In genomic region chr2:42976400-42976799, GRCh38 we compare ENCODE assay signal across 18 cellular contexts.
DNase-seq lines count a peak whose midpoint lies in the region; ATAC-seq and TF ChIP-seq lines count a peak whose summit lies in the region.
"Had no signal": no experiment of that assay in that cellular context is flagged by ENCODE, and none has a peak within 500 bp of the region (broad histone marks: within the 10 kb centered on the region; RNA-seq: fewer than 3 reads in every experiment).

No MANE protein-coding gene starts in this region.

- intact Hi-C loops in CD14-positive monocyte (cut with micrococcal nuclease), result loop anchor here (5.0 to 10.0 kb wide), 3 partner anchors 148 to 508 kb away; no protein-coding TSS in a partner anchor
- intact Hi-C loops in naive thymus-derived CD4-positive, alpha-beta T cell (cut with micrococcal nuclease), result loop anchor here in 1 of 2 donors (1.0 kb wide), 1 partner anchor 253 kb away; no protein-coding TSS in a partner anchor
- intact Hi-C loops in spleen (cut with DNase I; ENCODE audit: low total_unique reads), result loop anchor here (10.0 kb wide), 1 partner anchor 248 kb away; the partner anchor contains the start of gene ZFP36L2

- CTCF ChIA-PET in naive thymus-derived CD4-positive, alpha-beta T cell (lab: Charles Lee), result interaction anchor here (0.7 to 4.3 kb wide), 6 partner anchors 11 to 252 kb away, joined by 3 to 48 read pairs (median 4); partner anchors contain the start of gene ZFP36L2

- TF ChIP-seq POLR2A in spleen (IDR thresholded peaks at IDR 0.05), result no peak

- H3K27me3 Mint-ChIP-seq in CD14-positive monocyte (ENCODE audit: low read depth in 3 of 3), result peaks cover 0 to 3% (median 0%) of the 10 kb centered on the region in 3 donors
- H3K27me3 Mint-ChIP-seq in naive thymus-derived CD4-positive, alpha-beta T cell, result peaks cover 0 to 10% (median 0%) of the 10 kb centered on the region in 5 donors

- H3K4me3 ChIP-seq in RWPE2 (ENCODE audit: severe bottlenecking) (no peak overlapping the region), spleen (no peak overlapping the region)
- H3K4me3 ChIP-seq in naive thymus-derived CD4-positive, alpha-beta T cell (ENCODE audit: low read length), result no peak overlapping the region
- H3K4me3 ChIP-seq: Peyer's patch had no signal

- no peaks in the 10 kb centered on the region for H3K27me3 ChIP-seq in RWPE2 (ENCODE audit: insufficient read depth, poor library complexity, severe bottlenecking)
- H3K27me3 ChIP-seq in naive thymus-derived CD4-positive, alpha-beta T cell (ENCODE audit: control insufficient read depth in 2 of 2, insufficient read depth in 2 of 2, low read length in 2 of 2), result no peaks in the 10 kb centered on the region
- H3K27me3 ChIP-seq in spleen (replicated peaks in 1 of 7), result peaks cover 0 to 6% (median 0%) of the 10 kb centered on the region in 7 donors
- H3K27me3 ChIP-seq: Peyer's patch had no signal

- H3K27ac Mint-ChIP-seq in CD14-positive monocyte, result peak overlapping the region in 6 of 7 donors; percentile 53 to 90 (median 80)
- peak overlapping the region in 1 of 9 donors; percentile 9 for H3K27ac Mint-ChIP-seq in naive thymus-derived CD4-positive, alpha-beta T cell
- H3K27ac Mint-ChIP-seq: activated CD4-positive, alpha-beta memory T cell treated with anti-CD3 and anti-CD28 coated beads, Interleukin-2, amount 10 ng/mL, durations not matched to agents 7 days and 5 days; activated naive CD4-positive, alpha-beta T cell treated with anti-CD3 and anti-CD28 coated beads, Interleukin-2, amount 10 ng/mL, durations not matched to agents 7 days and 5 days; endodermal cell had no signal

- POLR2A ChIA-PET in naive thymus-derived CD4-positive, alpha-beta T cell (lab: Charles Lee), result interaction anchor here (0.5 to 2.6 kb wide), 7 partner anchors 14 to 253 kb away, joined by 3 to 12 read pairs (median 4); no protein-coding TSS in a partner anchor

- H3K36me3 ChIP-seq in RWPE2 (ENCODE audit: low read depth) (no peaks in the 10 kb centered on the region), spleen (no peaks in the 10 kb centered on the region)
- no peaks in the 10 kb centered on the region for H3K36me3 ChIP-seq in naive thymus-derived CD4-positive, alpha-beta T cell (ENCODE audit: control insufficient read depth in 2 of 3, insufficient read depth in 3 of 3, low read length in 3 of 3)
- H3K36me3 ChIP-seq: Peyer's patch had no signal

- H3K9me3 ChIP-seq in RWPE2 (ENCODE audit: severe bottlenecking), result no peaks in the 10 kb centered on the region
- H3K9me3 ChIP-seq in naive thymus-derived CD4-positive, alpha-beta T cell (ENCODE audit: control insufficient read depth in 2 of 3, low read length in 3 of 3), result no peaks in the 10 kb centered on the region
- H3K9me3 ChIP-seq in spleen, result no peaks in the 10 kb centered on the region
- H3K9me3 ChIP-seq: Peyer's patch had no signal

- no peak overlapping the region for H3K4me3 Mint-ChIP-seq in CD14-positive monocyte
- no peak overlapping the region for H3K4me3 Mint-ChIP-seq in naive thymus-derived CD4-positive, alpha-beta T cell
- H3K4me3 Mint-ChIP-seq: activated CD4-positive, alpha-beta memory T cell treated with anti-CD3 and anti-CD28 coated beads, Interleukin-2, amount 10 ng/mL, durations not matched to agents 7 days and 5 days; activated naive CD4-positive, alpha-beta T cell treated with anti-CD3 and anti-CD28 coated beads, Interleukin-2, amount 10 ng/mL, durations not matched to agents 7 days and 5 days; endodermal cell; neural crest cell had no signal

- peaks cover 4% of the 10 kb centered on the region for H3K4me1 ChIP-seq in RWPE2 (ENCODE audit: insufficient read depth, poor library complexity, severe bottlenecking)
- H3K4me1 ChIP-seq in naive thymus-derived CD4-positive, alpha-beta T cell (ENCODE audit: control insufficient read depth in 2 of 2, insufficient read depth in 2 of 2, low read length in 2 of 2), result peaks cover 0 to 6% of the 10 kb centered on the region in 2 donors
- H3K4me1 ChIP-seq in spleen, result peaks cover 4 to 58% (median 30%) of the 10 kb centered on the region in 6 donors

- peaks cover 57% of the 10 kb centered on the region for H3K4me1 Mint-ChIP-seq in CD14-positive monocyte
- H3K4me1 Mint-ChIP-seq in naive thymus-derived CD4-positive, alpha-beta T cell, result peaks cover 12 to 19% (median 16%) of the 10 kb centered on the region in 7 donors

- DNase-seq in CD14-positive monocyte (ENCODE audit: low spot score) (peak; percentile 45), RWPE2 (ENCODE audit: low spot score) (no peak), spleen (peak; percentile 68), activated gamma-delta T cell (lab: John Stamatoyannopoulos, UW) (no peak), NCI-H748 (lab: John Stamatoyannopoulos, UW; ENCODE audit: unreplicated experiment) (no peak)
- no peak for DNase-seq in naive thymus-derived CD4-positive, alpha-beta T cell
- no peak for DNase-seq in effector CD8-positive, alpha-beta T cell (lab: John Stamatoyannopoulos, UW)
- DNase-seq: activated CD4-positive, alpha-beta memory T cell treated with anti-CD3 and anti-CD28 coated beads, Interleukin-2, amount 10 ng/mL, durations not matched to agents 7 days and 5 days; activated naive CD4-positive, alpha-beta T cell treated with anti-CD3 and anti-CD28 coated beads, Interleukin-2, amount 10 ng/mL, durations not matched to agents 7 days and 5 days; activated T-cell treated with anti-CD3 and anti-CD28 coated beads for 4 hours; EL; endodermal cell; H7; NCI-H2029; NCI-H446 treated with DMSO at 0.1 percent for 48 hours; stimulated activated CD8-positive, alpha-beta memory T cell treated with anti-CD3 and anti-CD28 coated beads, Interleukin-4, amount 100 ng/mL, for 48 hours had no signal

- TF ChIP-seq CTCF in CD14-positive monocyte (IDR thresholded peaks at IDR 0.05) (no peak), RWPE2 (IDR thresholded peaks at IDR 0.05; ENCODE audit: poor library complexity, severe bottlenecking) (no peak), spleen (IDR thresholded peaks at IDR 0.05 in 8 of 11, conservative IDR thresholded peaks at IDR 0.05 in 3 of 11) (no peak)

- H3K27ac ChIP-seq in RWPE2 (ENCODE audit: poor library complexity, severe bottlenecking), result peak overlapping the region; percentile 60
- no peak overlapping the region for H3K27ac ChIP-seq in naive thymus-derived CD4-positive, alpha-beta T cell (ENCODE audit: low read depth, low read length)
- peak overlapping the region in 1 of 8 donors; percentile 30 for H3K27ac ChIP-seq in spleen

- H3K36me3 Mint-ChIP-seq in CD14-positive monocyte, result no peaks in the 10 kb centered on the region
- H3K36me3 Mint-ChIP-seq in naive thymus-derived CD4-positive, alpha-beta T cell, result no peaks in the 10 kb centered on the region
- H3K36me3 Mint-ChIP-seq: activated naive CD4-positive, alpha-beta T cell treated with anti-CD3 and anti-CD28 coated beads, Interleukin-2, amount 10 ng/mL, durations not matched to agents 7 days and 5 days had no signal

- no peak for ATAC-seq in RWPE2 (ENCODE audit: low read depth)
- ATAC-seq in naive thymus-derived CD4-positive, alpha-beta T cell, result peak; percentile 50

- peaks cover 0 to 1% (median 0%) of the 10 kb centered on the region in 7 donors for H3K9me3 Mint-ChIP-seq in CD14-positive monocyte
- no peaks in the 10 kb centered on the region for H3K9me3 Mint-ChIP-seq in naive thymus-derived CD4-positive, alpha-beta T cell
- H3K9me3 Mint-ChIP-seq: activated CD4-positive, alpha-beta memory T cell treated with anti-CD3 and anti-CD28 coated beads, Interleukin-2, amount 10 ng/mL, durations not matched to agents 7 days and 5 days; activated naive CD4-positive, alpha-beta T cell treated with anti-CD3 and anti-CD28 coated beads, Interleukin-2, amount 10 ng/mL, durations not matched to agents 7 days and 5 days; neural crest cell had no signal

- 60 to 77% (median 67%) methylated on average over 5 of the region's 5 CpGs for WGBS in spleen, 5 donors

Comparison
In these comparisons a context has a peak if more than half of its experiments do, and no peak if none do; other contexts are left out.
1. DNase-seq: peak in CD14-positive monocyte (single experiment) and spleen (single experiment); none in RWPE2 (single experiment), naive thymus-derived CD4-positive, alpha-beta T cell (0 of 9), effector CD8-positive, alpha-beta T cell (single experiment), activated gamma-delta T cell (single experiment) and NCI-H748 (single experiment).